ENCODE assay signal across 1 cellular context in the genomic region with DNA sequence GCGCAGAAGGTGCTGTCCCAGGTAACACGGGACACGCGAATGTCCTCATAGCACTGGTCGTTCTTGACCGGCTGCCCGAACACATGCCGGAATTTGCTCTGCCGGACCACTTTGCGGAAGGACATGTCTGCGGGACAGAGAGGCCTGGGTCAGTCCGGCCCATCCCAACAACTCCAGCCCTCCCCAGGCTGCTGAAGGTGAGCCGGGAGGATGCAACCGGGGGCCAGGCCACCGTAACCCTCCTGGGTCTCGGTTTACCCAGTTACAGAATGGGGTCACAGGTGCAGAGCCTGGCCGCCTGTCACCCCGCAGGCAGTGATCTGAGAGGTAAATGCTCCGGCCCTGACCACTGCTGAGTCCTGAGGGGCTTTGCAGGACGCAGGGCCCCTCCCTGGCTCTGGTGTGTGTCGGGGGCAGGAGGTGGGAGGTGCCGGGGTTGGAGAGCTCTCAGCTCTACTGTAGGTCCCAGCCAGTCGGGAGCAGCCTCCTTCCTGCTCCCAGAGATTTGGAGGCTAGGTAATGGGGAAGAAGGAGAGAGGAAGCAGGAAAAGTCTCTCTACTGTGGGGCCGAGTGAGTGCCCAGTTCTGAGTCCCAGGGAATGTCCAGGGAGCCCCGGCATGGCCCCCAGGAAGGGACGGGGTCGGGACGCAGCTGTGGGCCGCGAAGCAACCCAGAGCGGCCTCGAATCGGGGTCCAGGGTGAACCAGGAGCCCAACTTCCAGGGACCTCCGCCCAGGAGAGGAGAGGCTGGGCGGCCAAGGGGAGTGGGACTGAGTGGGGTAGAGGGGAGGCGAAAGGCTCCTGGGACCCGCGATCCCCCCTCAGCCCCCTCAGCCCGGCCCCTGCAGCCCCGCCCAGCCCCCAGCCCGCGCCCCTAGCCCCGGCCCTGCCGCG.
TF ChIP-seq lines count a peak whose summit lies in the region.

No MANE protein-coding gene starts in this region.

TF ChIP-seq in HCT116, 20 proteins besides CTCF, POLR2A, EP300 and RAD21:
- no peak for TF ChIP-seq JUND (IDR thresholded peaks at IDR 0.05)
- TF ChIP-seq, protein P1, sequence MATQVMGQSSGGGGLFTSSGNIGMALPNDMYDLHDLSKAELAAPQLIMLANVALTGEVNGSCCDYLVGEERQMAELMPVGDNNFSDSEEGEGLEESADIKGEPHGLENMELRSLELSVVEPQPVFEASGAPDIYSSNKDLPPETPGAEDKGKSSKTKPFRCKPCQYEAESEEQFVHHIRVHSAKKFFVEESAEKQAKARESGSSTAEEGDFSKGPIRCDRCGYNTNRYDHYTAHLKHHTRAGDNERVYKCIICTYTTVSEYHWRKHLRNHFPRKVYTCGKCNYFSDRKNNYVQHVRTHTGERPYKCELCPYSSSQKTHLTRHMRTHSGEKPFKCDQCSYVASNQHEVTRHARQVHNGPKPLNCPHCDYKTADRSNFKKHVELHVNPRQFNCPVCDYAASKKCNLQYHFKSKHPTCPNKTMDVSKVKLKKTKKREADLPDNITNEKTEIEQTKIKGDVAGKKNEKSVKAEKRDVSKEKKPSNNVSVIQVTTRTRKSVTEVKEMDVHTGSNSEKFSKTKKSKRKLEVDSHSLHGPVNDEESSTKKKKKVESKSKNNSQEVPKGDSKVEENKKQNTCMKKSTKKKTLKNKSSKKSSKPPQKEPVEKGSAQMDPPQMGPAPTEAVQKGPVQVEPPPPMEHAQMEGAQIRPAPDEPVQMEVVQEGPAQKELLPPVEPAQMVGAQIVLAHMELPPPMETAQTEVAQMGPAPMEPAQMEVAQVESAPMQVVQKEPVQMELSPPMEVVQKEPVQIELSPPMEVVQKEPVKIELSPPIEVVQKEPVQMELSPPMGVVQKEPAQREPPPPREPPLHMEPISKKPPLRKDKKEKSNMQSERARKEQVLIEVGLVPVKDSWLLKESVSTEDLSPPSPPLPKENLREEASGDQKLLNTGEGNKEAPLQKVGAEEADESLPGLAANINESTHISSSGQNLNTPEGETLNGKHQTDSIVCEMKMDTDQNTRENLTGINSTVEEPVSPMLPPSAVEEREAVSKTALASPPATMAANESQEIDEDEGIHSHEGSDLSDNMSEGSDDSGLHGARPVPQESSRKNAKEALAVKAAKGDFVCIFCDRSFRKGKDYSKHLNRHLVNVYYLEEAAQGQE (IDR thresholded peaks at IDR 0.05; ENCODE audit: low read depth): no peak
- TF ChIP-seq, protein P2, sequence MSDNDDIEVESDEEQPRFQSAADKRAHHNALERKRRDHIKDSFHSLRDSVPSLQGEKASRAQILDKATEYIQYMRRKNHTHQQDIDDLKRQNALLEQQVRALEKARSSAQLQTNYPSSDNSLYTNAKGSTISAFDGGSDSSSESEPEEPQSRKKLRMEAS (IDR thresholded peaks at IDR 0.05): no peak
- TF ChIP-seq YY1 (IDR thresholded peaks at IDR 0.05; ENCODE audit: extremely low read depth, insufficient replicate concordance, low read depth, low read length): no peak
- no peak for TF ChIP-seq FOSL1 (IDR thresholded peaks at IDR 0.05; ENCODE audit: low read depth)
- no peak for TF ChIP-seq EZH2phosphoT487 (IDR thresholded peaks at IDR 0.05; ENCODE audit: borderline replicate concordance)
- TF ChIP-seq, protein P3, sequence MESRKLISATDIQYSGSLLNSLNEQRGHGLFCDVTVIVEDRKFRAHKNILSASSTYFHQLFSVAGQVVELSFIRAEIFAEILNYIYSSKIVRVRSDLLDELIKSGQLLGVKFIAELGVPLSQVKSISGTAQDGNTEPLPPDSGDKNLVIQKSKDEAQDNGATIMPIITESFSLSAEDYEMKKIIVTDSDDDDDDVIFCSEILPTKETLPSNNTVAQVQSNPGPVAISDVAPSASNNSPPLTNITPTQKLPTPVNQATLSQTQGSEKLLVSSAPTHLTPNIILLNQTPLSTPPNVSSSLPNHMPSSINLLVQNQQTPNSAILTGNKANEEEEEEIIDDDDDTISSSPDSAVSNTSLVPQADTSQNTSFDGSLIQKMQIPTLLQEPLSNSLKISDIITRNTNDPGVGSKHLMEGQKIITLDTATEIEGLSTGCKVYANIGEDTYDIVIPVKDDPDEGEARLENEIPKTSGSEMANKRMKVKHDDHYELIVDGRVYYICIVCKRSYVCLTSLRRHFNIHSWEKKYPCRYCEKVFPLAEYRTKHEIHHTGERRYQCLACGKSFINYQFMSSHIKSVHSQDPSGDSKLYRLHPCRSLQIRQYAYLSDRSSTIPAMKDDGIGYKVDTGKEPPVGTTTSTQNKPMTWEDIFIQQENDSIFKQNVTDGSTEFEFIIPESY (IDR thresholded peaks at IDR 0.05; ENCODE audit: extremely low read depth, insufficient replicate concordance, low read length): no peak
- TF ChIP-seq EZH2 (IDR thresholded peaks at IDR 0.05): no peak
- TF ChIP-seq ZNF274 (IDR thresholded peaks at IDR 0.05; ENCODE audit: low read depth, low read length): no peak
- no peak for TF ChIP-seq SP1 (IDR thresholded peaks at IDR 0.05; ENCODE audit: low read depth)
